Comparison of ENCODE assay signal across 11 cellular contexts in the genomic region with DNA sequence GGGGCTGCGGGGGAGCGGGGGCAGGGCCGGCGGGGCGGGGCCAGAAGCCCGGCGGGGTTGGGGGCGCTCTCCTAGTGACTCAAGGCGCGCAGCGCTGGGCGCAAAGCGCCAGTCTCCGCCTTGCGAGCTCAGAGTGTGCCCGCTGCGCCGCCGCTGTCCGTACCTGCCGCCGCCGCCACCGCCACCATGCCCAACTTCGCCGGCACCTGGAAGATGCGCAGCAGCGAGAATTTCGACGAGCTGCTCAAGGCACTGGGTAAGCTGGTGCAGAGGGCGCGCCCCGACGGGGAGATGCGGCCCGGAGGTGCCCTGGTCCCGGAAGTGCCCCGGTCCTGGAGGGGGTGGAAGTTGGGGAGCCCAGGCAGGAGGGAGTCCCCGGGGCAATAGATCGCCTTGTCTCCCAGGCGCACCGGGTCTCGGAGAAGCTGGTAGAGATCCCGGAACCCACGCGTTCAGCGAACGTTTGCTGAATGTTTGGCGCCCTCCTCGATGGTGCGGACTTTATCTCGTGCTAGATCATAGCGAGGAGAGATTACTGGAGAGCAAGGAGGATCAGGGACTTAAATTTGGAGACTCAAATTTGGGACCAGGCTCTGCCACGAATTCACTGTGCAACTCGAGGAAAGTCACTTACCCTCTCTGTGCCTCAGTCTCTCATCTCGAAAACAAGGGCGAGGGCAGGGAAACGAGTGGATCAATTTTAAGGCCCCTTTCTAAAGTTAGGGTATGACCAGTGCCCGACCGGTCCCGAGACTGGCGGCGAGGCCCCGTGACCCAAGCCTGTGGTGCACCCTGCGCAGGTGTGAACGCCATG.
DNase-seq lines count a peak whose midpoint lies in the region; ATAC-seq lines count a peak whose summit lies in the region.
"Had no signal": no experiment of that assay in that cellular context is flagged by ENCODE, and none has a peak within 500 bp of the region (broad histone marks: within the 10 kb centered on the region; RNA-seq: fewer than 3 reads in every experiment).

TSS of gene CRABP1 (plus strand) at position 111 of the 814 bp plus-strand sequence. CDS start at position 187, 76 bp downstream.

- H3K9ac ChIP-seq in HUES6 (ENCODE audit: low read length), result peak within 1 kb of the TSS; percentile 32

- peaks cover 13% of the 10 kb centered on the region for H3K36me3 ChIP-seq in HUES6 (ENCODE audit: control insufficient read depth, insufficient read depth, low read length)
- peaks cover 7% of the 10 kb centered on the region for H3K36me3 ChIP-seq in neuron (ENCODE audit: insufficient read depth, low read length)

- H3K4me1 ChIP-seq in HUES6 (ENCODE audit: control insufficient read depth, insufficient read depth, low read length) (peaks cover 21% of the 10 kb centered on the region), neuron (ENCODE audit: insufficient read depth, low read length) (peaks cover 44% of the 10 kb centered on the region)

- H3K4me3 ChIP-seq in HUES6 (ENCODE audit: low read depth, low read length) (peak within 1 kb of the TSS; percentile 70), neuron (ENCODE audit: low read length) (peak within 1 kb of the TSS; percentile 55)

- ATAC-seq in HG03025 (IDR thresholded peaks at IDR 0.05; ENCODE audit: low FRiP score, unreplicated experiment) (no peak), GM21515 (IDR thresholded peaks at IDR 0.05; ENCODE audit: unreplicated experiment) (no peak), HG03457 (IDR thresholded peaks at IDR 0.05; ENCODE audit: unreplicated experiment) (no peak)

- H3K27me3 ChIP-seq in HUES6 (ENCODE audit: control insufficient read depth, insufficient read depth, low read length) (peaks cover 50% of the 10 kb centered on the region), neuron (ENCODE audit: insufficient read depth, low read length) (no peaks in the 10 kb centered on the region)

- peak; percentile 9 for DNase-seq in NCI-H146 (lab: John Stamatoyannopoulos, UW)
- DNase-seq in NCI-H146 treated with DMSO at 0.1 percent for 48 hours (lab: John Stamatoyannopoulos, UW; ENCODE audit: unreplicated experiment), result no peak
- DNase-seq in ecto neural progenitor cell (ENCODE audit: low spot score), result peak; percentile 71
- DNase-seq: ACHN, GDM1, NCI-H2081 treated with DMSO at 0.1 percent for 48 hours had no signal

- peak within 1 kb of the TSS; percentile 27 for H2AFZ ChIP-seq in neuron (ENCODE audit: low read depth, low read length)

- no peak within 1 kb of the TSS for H3K27ac ChIP-seq in HUES6 (ENCODE audit: low read depth, low read length)

- no peaks in the 10 kb centered on the region for H3K9me3 ChIP-seq in HUES6 (ENCODE audit: control insufficient read depth, insufficient read depth, low read depth, low read length)
- H3K9me3 ChIP-seq in neuron (ENCODE audit: low read length), result peaks cover 4% of the 10 kb centered on the region
